ENCODE assay signal across 28 cellular contexts in genomic region chr6:153167907-153168306, GRCh38. TPM values are rescaled to one million over a fixed set of nuclear protein-coding genes. Genes with fewer than 3 reads are reported as not detected.
DNase-seq lines count a peak whose midpoint lies in the region; ATAC-seq, FAIRE-seq and TF ChIP-seq lines count a peak whose summit lies in the region.
"Had no signal": no experiment of that assay in that cellular context is flagged by ENCODE, and none has a peak within 500 bp of the region (broad histone marks: within the 10 kb centered on the region; RNA-seq: fewer than 3 reads in every experiment).

No MANE protein-coding gene starts in this region.

- POLR2A ChIA-PET in A549 (lab: Yijun Ruan, JAX), result no interaction called here

- H3K36me3 Mint-ChIP-seq in stimulated activated naive B cell treated with anti-CD40 and anti-IgM and Interleukin-4, amounts not matched to agents 10 μg/mL and 1 μg/mL and 100 μg/mL, for 72 hours, result no peaks in the 10 kb centered on the region
- H3K36me3 Mint-ChIP-seq: stimulated activated memory B cell treated with anti-CD40 and anti-IgM and Interleukin-4, amounts not matched to agents 10 μg/mL and 1 μg/mL and 100 μg/mL, for 72 hours had no signal

- no peak for TF ChIP-seq POLR2A in A549 (IDR thresholded peaks at IDR 0.05; ENCODE audit: low read length)

- no peak overlapping the region for H3K4me3 Mint-ChIP-seq in stimulated activated naive B cell treated with anti-CD40 and anti-IgM and Interleukin-4, amounts not matched to agents 10 μg/mL and 1 μg/mL and 100 μg/mL, for 72 hours
- no peak overlapping the region for H3K4me3 Mint-ChIP-seq in stimulated activated naive CD8-positive, alpha-beta T cell treated with anti-CD3 and anti-CD28 coated beads, Interleukin-15, amount 100 ng/mL, for 72 hours
- H3K4me3 Mint-ChIP-seq: stimulated activated memory B cell treated with anti-CD40 and anti-IgM and Interleukin-4, amounts not matched to agents 10 μg/mL and 1 μg/mL and 100 μg/mL, for 72 hours had no signal

- peaks cover 42% of the 10 kb centered on the region for H3K4me1 ChIP-seq in A549
- H3K4me1 ChIP-seq: adrenal gland, BLaER1, psoas muscle had no signal

- no peaks in the 10 kb centered on the region for H3K27me3 Mint-ChIP-seq in stimulated activated naive B cell treated with anti-CD40 and anti-IgM and Interleukin-4, amounts not matched to agents 10 μg/mL and 1 μg/mL and 100 μg/mL, for 72 hours
- H3K27me3 Mint-ChIP-seq in stimulated activated naive CD8-positive, alpha-beta T cell treated with anti-CD3 and anti-CD28 coated beads, Interleukin-15, amount 100 ng/mL, for 72 hours, result no peaks in the 10 kb centered on the region
- H3K27me3 Mint-ChIP-seq: stimulated activated memory B cell treated with anti-CD40 and anti-IgM and Interleukin-4, amounts not matched to agents 10 μg/mL and 1 μg/mL and 100 μg/mL, for 72 hours had no signal

- no peaks in the 10 kb centered on the region for H3K27me3 ChIP-seq in brain microvascular endothelial cell (replicated peaks)
- H3K27me3 ChIP-seq: adrenal gland, BLaER1 had no signal

- no peak for FAIRE-seq in A549 (lab: Jason Lieb, UNC)
- FAIRE-seq in islet of Langerhans (lab: Jason Lieb, UNC), result peak; percentile 79
- FAIRE-seq: bronchial epithelial cell, GM19239 had no signal

- no peaks in the 10 kb centered on the region for H3K4me1 Mint-ChIP-seq in stimulated activated naive B cell treated with anti-CD40 and anti-IgM and Interleukin-4, amounts not matched to agents 10 μg/mL and 1 μg/mL and 100 μg/mL, for 72 hours
- H3K4me1 Mint-ChIP-seq in stimulated activated naive CD8-positive, alpha-beta T cell treated with anti-CD3 and anti-CD28 coated beads, Interleukin-15, amount 100 ng/mL, for 72 hours, result no peaks in the 10 kb centered on the region
- H3K4me1 Mint-ChIP-seq: stimulated activated memory B cell treated with anti-CD40 and anti-IgM and Interleukin-4, amounts not matched to agents 10 μg/mL and 1 μg/mL and 100 μg/mL, for 72 hours had no signal

- H3K4me3 ChIP-seq in A549 (no peak overlapping the region; the same call in 2 of the 3 replicates), HFF-Myc (replicated peaks; ENCODE audit: low read depth, low read length) (no peak overlapping the region), brain microvascular endothelial cell (ENCODE audit: low read depth, low read length) (no peak overlapping the region)
- H3K4me3 ChIP-seq: adrenal gland, BLaER1, psoas muscle, skin epidermis, thoracic aorta had no signal

- TF ChIP-seq EP300 in A549 (IDR thresholded peaks at IDR 0.05), result no peak

- ATAC-seq in A549 (peak; percentile 36; a peak in 3 of 6 replicates), HG03175 (IDR thresholded peaks at IDR 0.05; ENCODE audit: unreplicated experiment) (no peak)
- no peak for ATAC-seq in stimulated activated naive B cell treated with anti-CD40 and anti-IgM and Interleukin-4, amounts not matched to agents 10 μg/mL and 1 μg/mL and 100 μg/mL, for 72 hours (replicated peaks)
- ATAC-seq in stimulated activated naive CD8-positive, alpha-beta T cell treated with anti-CD3 and anti-CD28 coated beads, Interleukin-15, amount 100 ng/mL, for 72 hours, result no peak
- ATAC-seq: psoas muscle; stimulated activated memory B cell treated with anti-CD40 and anti-IgM and Interleukin-4, amounts not matched to agents 10 μg/mL and 1 μg/mL and 100 μg/mL, for 72 hours had no signal

- H3K4me2 ChIP-seq in A549, result peak overlapping the region; percentile 82
- H3K4me2 ChIP-seq: BLaER1 had no signal

- H3K9me3 Mint-ChIP-seq in stimulated activated naive B cell treated with anti-CD40 and anti-IgM and Interleukin-4, amounts not matched to agents 10 μg/mL and 1 μg/mL and 100 μg/mL, for 72 hours, result peaks cover 0 to 4% of the 10 kb centered on the region in 2 donors
- H3K9me3 Mint-ChIP-seq in stimulated activated naive CD8-positive, alpha-beta T cell treated with anti-CD3 and anti-CD28 coated beads, Interleukin-15, amount 100 ng/mL, for 72 hours, result peaks cover 0 to 6% of the 10 kb centered on the region in 2 donors

- H3K27ac ChIP-seq in A549 (peak overlapping the region; percentile 91 to 96), brain microvascular endothelial cell (peak overlapping the region; percentile 95)
- H3K27ac ChIP-seq: adrenal gland, BLaER1, psoas muscle, RWPE1, thoracic aorta had no signal

- no peak for TF ChIP-seq RAD21 in A549 (conservative IDR thresholded peaks at IDR 0.05 in 1 of 2, IDR thresholded peaks at IDR 0.05 in 1 of 2)

- in situ Hi-C loops in brain microvascular endothelial cell (cut with HindIII; ENCODE audit: low pct_ligation_motif_present, low sequenced_read_pairs), result no loop called here

- no peak overlapping the region for H3K27ac Mint-ChIP-seq in stimulated activated naive B cell treated with anti-CD40 and anti-IgM and Interleukin-4, amounts not matched to agents 10 μg/mL and 1 μg/mL and 100 μg/mL, for 72 hours
- H3K27ac Mint-ChIP-seq in stimulated activated naive CD8-positive, alpha-beta T cell treated with anti-CD3 and anti-CD28 coated beads, Interleukin-15, amount 100 ng/mL, for 72 hours, result no peak overlapping the region
- H3K27ac Mint-ChIP-seq: stimulated activated memory B cell treated with anti-CD40 and anti-IgM and Interleukin-4, amounts not matched to agents 10 μg/mL and 1 μg/mL and 100 μg/mL, for 72 hours had no signal

- peak in 1 of 2 experiments; percentile 2 for DNase-seq in A549 (ENCODE audit: low read depth in 1 of 2, low spot score in 1 of 2)
- DNase-seq in HFF-Myc (ENCODE audit: extremely low read depth, low read depth), result peak; percentile 33
- DNase-seq in brain microvascular endothelial cell, result no peak
- DNase-seq in stimulated activated naive B cell treated with anti-CD40 and anti-IgM and Interleukin-4, amounts not matched to agents 10 μg/mL and 1 μg/mL and 100 μg/mL, for 72 hours, result no peak
- DNase-seq in NCI-H526 (lab: John Stamatoyannopoulos, UW), result no peak
- no peak for DNase-seq in stimulated activated naive CD8-positive, alpha-beta T cell treated with anti-CD3 and anti-CD28 coated beads, Interleukin-15, amount 100 ng/mL, for 72 hours
- DNase-seq: 8988T; activated CD4-positive, CD25-positive, alpha-beta regulatory T cell treated with anti-CD3 and anti-CD28 coated beads, Interleukin-2, amount 50 U/mL, for 72 hours; activated T-cell treated with anti-CD3 and anti-CD28 coated beads, Interleukin-2, amount 50 U/mL, for 1 hour; adrenal gland; COR-L47; DND-41; H7; hippocampal formation; KBM-7; NCI-H2171; NCI-H524 treated with DMSO at 0.1 percent for 48 hours; psoas muscle; stimulated activated CD4-positive, alpha-beta T cell treated with anti-CD3 and anti-CD28 coated beads, Interleukin-2, amount 100 ng/mL, for 24 hours had no signal

- no peaks in the 10 kb centered on the region for H3K36me3 ChIP-seq in brain microvascular endothelial cell (replicated peaks)
- H3K36me3 ChIP-seq: adrenal gland, BLaER1, thoracic aorta had no signal

- TF ChIP-seq CTCF in A549 (IDR thresholded peaks at IDR 0.05) (no peak), HFF-Myc (IDR thresholded peaks at IDR 0.05; ENCODE audit: low read depth, low read length, missing control alignments) (no peak), brain microvascular endothelial cell (IDR thresholded peaks at IDR 0.05; ENCODE audit: low read depth, low read length, missing control alignments) (no peak)

- H3K9me3 ChIP-seq in A549, result no peaks in the 10 kb centered on the region
- H3K9me3 ChIP-seq: adrenal gland, BLaER1, psoas muscle, thoracic aorta had no signal

- CTCF ChIA-PET in A549 (lab: Yijun Ruan, JAX), result no interaction called here

- 9% methylated on average over 1 of the region's 1 CpG for WGBS in A549 (ENCODE audit: missing lambda C conversion rate)

TF ChIP-seq in A549, 52 proteins besides CTCF, POLR2A, EP300 and RAD21 (continues in another document):
- TF ChIP-seq HES2 (IDR thresholded peaks at IDR 0.05), result no peak
- TF ChIP-seq ZFP36 (IDR thresholded peaks at IDR 0.05; ENCODE audit: borderline replicate concordance, partially characterized antibody), result no peak
- no peak for TF ChIP-seq RCOR1 (IDR thresholded peaks at IDR 0.05; ENCODE audit: low read depth, low read length)
- no peak for TF ChIP-seq MAFK (IDR thresholded peaks at IDR 0.05; ENCODE audit: partially characterized antibody)
- no peak for TF ChIP-seq BHLHE40 (IDR thresholded peaks at IDR 0.05; ENCODE audit: low read depth, low read length)
- TF ChIP-seq TFCP2L1 (CRISPR knock-in tag; IDR thresholded peaks at IDR 0.05), result no peak
- no peak for TF ChIP-seq PBX3 (IDR thresholded peaks at IDR 0.05)
- TF ChIP-seq ZC3H11A (IDR thresholded peaks at IDR 0.05), result no peak
- TF ChIP-seq CHD4 (IDR thresholded peaks at IDR 0.05; ENCODE audit: borderline replicate concordance), result no peak
- no peak for TF ChIP-seq KDM1A (IDR thresholded peaks at IDR 0.05; ENCODE audit: low read depth)
- no peak for TF ChIP-seq HOXB13 (CRISPR knock-in tag; IDR thresholded peaks at IDR 0.05; ENCODE audit: low read depth)
- no peak for TF ChIP-seq E2F6 (IDR thresholded peaks at IDR 0.05; ENCODE audit: borderline replicate concordance, low read depth)
- no peak for TF ChIP-seq FOSL2 (IDR thresholded peaks at IDR 0.05)
- TF ChIP-seq FOSL2 (CRISPR knock-in tag; IDR thresholded peaks at IDR 0.05), result no peak
- TF ChIP-seq ESRRA (IDR thresholded peaks at IDR 0.05; ENCODE audit: borderline replicate concordance, low read length), result no peak

RNA-seq across cellular contexts. Expression of gene RGS17, which starts 36.8 kb away (rescaled TPM):
- 9.5 and 9.8 TPM in 2 replicates for polyA plus RNA-seq in A549 (2011; rRNA removed)
- 1.9 TPM in 2 replicates for polyA plus RNA-seq in A549 (2012; cell fraction: cytosol; rRNA removed)
- polyA plus RNA-seq in A549 (2012; cell fraction: nucleus; rRNA removed), result 1.1 and 1.9 TPM in 2 replicates
- polyA plus RNA-seq in A549 (2017; fragmentation: RNase III; extraction: RNeasy Plus Mini Kit Qiagen cat#74134 plus additional on column Dnase treatment), result 2.5 to 3.2 TPM (median 2.5 TPM) in 3 replicates
- polyA minus RNA-seq in A549 (2011; rRNA and poly(A)+ RNA removed), result 2.7 and 4.2 TPM in 2 replicates

Comparison
In these comparisons a context has a peak if more than half of its experiments do, and no peak if none do; other contexts are left out.
1. ATAC-seq: peak in A549 (2 of 2); none in stimulated activated naive B cell treated with anti-CD40 and anti-IgM and Interleukin-4, amounts not matched to agents 10 μg/mL and 1 μg/mL and 100 μg/mL, for 72 hours (0 of 2), HG03175 (single experiment) and stimulated activated naive CD8-positive, alpha-beta T cell treated with anti-CD3 and anti-CD28 coated beads, Interleukin-15, amount 100 ng/mL, for 72 hours (single experiment).